ENCODE assay signal across 8 cellular contexts in genomic region chr2:174752403-174753037, GRCh38. TPM values are rescaled to one million over a fixed set of nuclear protein-coding genes. Genes with fewer than 3 reads are reported as not detected.
DNase-seq lines count a peak whose midpoint lies in the region; ATAC-seq lines count a peak whose summit lies in the region.

No MANE protein-coding gene starts in this region.

- no CpG with 5 or more reads among the region's 4 CpGs for WGBS in mesendoderm (ENCODE audit: extremely low coverage, insufficient coverage, low lambda C conversion rate)

- no peak overlapping the region for H3K27ac ChIP-seq in mesendoderm (ENCODE audit: low read depth, low read length)

- no peak overlapping the region for H4K8ac ChIP-seq in mesendoderm (ENCODE audit: low read depth, low read length)

- no peaks in the 10 kb centered on the region for H3K27me3 ChIP-seq in mesendoderm (ENCODE audit: insufficient read depth, low read length, poor library complexity)

- ATAC-seq in GM18502 (IDR thresholded peaks at IDR 0.05; ENCODE audit: poor library complexity, unreplicated experiment) (peak; percentile 83), GM21423 (IDR thresholded peaks at IDR 0.05; ENCODE audit: unreplicated experiment) (peak; percentile 83), HG03442 (IDR thresholded peaks at IDR 0.05; ENCODE audit: unreplicated experiment) (peak; percentile 82)

- no peaks in the 10 kb centered on the region for H3K79me1 ChIP-seq in mesendoderm (ENCODE audit: low read length)

- peaks cover 8% of the 10 kb centered on the region for H3K4me1 ChIP-seq in mesendoderm (ENCODE audit: control insufficient read depth, low read depth, low read length)

- no peaks in the 10 kb centered on the region for H3K79me2 ChIP-seq in mesendoderm (ENCODE audit: control insufficient read depth, insufficient read depth, low read length)

- no peak overlapping the region for H4K5ac ChIP-seq in mesendoderm (ENCODE audit: low read length)

- H3K18ac ChIP-seq in mesendoderm (ENCODE audit: low read length) = no peak overlapping the region

- no peak overlapping the region for H3K4ac ChIP-seq in mesendoderm (ENCODE audit: low read depth, low read length)

- no peak overlapping the region for H2BK15ac ChIP-seq in mesendoderm (replicated peaks; ENCODE audit: low read depth)

- H3K9ac ChIP-seq in mesendoderm (ENCODE audit: low read length) = no peak overlapping the region

- no peak overlapping the region for H3K56ac ChIP-seq in mesendoderm (ENCODE audit: low read length)

- no peaks in the 10 kb centered on the region for H3K36me3 ChIP-seq in mesendoderm (ENCODE audit: control insufficient read depth, insufficient read depth, low read length)

- H2AK5ac ChIP-seq in mesendoderm (ENCODE audit: low read length) = no peak overlapping the region

- no peak overlapping the region for H3K4me2 ChIP-seq in mesendoderm (ENCODE audit: low read length)

- H3K23ac ChIP-seq in mesendoderm (ENCODE audit: low read length) = no peak overlapping the region

- no peak overlapping the region for H2BK120ac ChIP-seq in mesendoderm (ENCODE audit: low read depth, low read length)

- H3K4me3 ChIP-seq in mesendoderm (ENCODE audit: low read length) = no peak overlapping the region

- DNase-seq in central memory CD4-positive, alpha-beta T cell = peak; percentile 73
- DNase-seq in NCI-H2107 treated with DMSO at 0.1 percent for 48 hours (lab: John Stamatoyannopoulos, UW; ENCODE audit: unreplicated experiment) (no peak), mesendoderm (no peak), iPS-NIHi11 (ENCODE audit: low spot score) (no peak), RKO (ENCODE audit: low spot score) (no peak)

- no peak overlapping the region for H2BK5ac ChIP-seq in mesendoderm (ENCODE audit: low read length)

RNA-seq across cellular contexts. Expression of gene CHRNA1, which starts 11.8 kb away (rescaled TPM):
- polyA plus RNA-seq in mesendoderm (2013, experiment 1 of 2) = 5.7 TPM
- polyA plus RNA-seq in mesendoderm (2013, experiment 2 of 2) = 5.2 TPM
